Comparison of ENCODE assay signal across 1 cellular context in the genomic region with DNA sequence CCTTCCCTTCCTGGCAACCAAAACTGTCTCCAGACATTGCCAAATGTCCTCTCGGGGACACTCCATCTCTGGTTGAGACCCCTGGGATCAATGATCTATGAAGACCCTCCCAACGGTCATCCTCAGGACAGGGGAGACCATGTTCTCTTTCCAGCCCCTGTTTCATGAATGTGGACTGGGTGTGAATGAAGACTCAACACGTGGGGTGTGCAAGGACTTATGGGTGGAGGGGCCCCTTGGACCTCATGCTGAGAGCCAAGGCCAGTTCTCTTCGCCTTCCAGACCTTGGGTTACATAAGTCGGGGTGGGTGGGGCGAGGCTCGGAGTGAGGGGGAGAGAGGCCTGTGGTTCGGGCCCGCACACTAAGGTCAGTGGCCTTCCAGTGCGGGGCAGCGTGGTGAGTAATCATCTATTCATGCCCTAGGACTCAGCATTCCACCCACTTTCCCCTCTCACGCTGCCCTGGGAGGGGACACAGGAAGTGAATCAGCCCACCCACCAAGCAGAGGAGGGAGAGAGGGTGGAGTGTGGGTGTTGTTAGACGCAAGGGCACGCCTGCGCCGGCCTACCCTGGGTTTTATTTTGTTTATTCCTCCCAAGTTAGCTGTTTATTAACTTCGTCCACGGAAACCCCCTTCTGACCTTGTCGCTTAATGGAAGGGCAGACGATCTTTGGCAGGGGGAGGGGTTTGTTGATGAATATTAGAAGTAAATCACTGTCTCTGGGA.
TF ChIP-seq lines count a peak whose summit lies in the region.

No MANE protein-coding gene starts in this region.

TF ChIP-seq in A549, 52 proteins besides CTCF, POLR2A, EP300 and RAD21 (continued from another document):
- TF ChIP-seq, protein P1, sequence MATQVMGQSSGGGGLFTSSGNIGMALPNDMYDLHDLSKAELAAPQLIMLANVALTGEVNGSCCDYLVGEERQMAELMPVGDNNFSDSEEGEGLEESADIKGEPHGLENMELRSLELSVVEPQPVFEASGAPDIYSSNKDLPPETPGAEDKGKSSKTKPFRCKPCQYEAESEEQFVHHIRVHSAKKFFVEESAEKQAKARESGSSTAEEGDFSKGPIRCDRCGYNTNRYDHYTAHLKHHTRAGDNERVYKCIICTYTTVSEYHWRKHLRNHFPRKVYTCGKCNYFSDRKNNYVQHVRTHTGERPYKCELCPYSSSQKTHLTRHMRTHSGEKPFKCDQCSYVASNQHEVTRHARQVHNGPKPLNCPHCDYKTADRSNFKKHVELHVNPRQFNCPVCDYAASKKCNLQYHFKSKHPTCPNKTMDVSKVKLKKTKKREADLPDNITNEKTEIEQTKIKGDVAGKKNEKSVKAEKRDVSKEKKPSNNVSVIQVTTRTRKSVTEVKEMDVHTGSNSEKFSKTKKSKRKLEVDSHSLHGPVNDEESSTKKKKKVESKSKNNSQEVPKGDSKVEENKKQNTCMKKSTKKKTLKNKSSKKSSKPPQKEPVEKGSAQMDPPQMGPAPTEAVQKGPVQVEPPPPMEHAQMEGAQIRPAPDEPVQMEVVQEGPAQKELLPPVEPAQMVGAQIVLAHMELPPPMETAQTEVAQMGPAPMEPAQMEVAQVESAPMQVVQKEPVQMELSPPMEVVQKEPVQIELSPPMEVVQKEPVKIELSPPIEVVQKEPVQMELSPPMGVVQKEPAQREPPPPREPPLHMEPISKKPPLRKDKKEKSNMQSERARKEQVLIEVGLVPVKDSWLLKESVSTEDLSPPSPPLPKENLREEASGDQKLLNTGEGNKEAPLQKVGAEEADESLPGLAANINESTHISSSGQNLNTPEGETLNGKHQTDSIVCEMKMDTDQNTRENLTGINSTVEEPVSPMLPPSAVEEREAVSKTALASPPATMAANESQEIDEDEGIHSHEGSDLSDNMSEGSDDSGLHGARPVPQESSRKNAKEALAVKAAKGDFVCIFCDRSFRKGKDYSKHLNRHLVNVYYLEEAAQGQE (IDR thresholded peaks at IDR 0.05) = no peak
- no peak for TF ChIP-seq NR3C1 (IDR thresholded peaks at IDR 0.05)
- 0 out of 2 replicates have a peak, but pooled peaks have one; percentile 58 for TF ChIP-seq HOXA7 (CRISPR knock-in tag; IDR thresholded peaks at IDR 0.05)
- TF ChIP-seq JUNB (IDR thresholded peaks at IDR 0.05) = peak; percentile 97
- TF ChIP-seq SREBF2 (IDR thresholded peaks at IDR 0.05) = no peak
- 0 out of 2 replicates have a peak, but pooled peaks have one; percentile 59 for TF ChIP-seq MAZ (IDR thresholded peaks at IDR 0.05; ENCODE audit: borderline replicate concordance, low read depth, low read length)
- TF ChIP-seq, protein P2, sequence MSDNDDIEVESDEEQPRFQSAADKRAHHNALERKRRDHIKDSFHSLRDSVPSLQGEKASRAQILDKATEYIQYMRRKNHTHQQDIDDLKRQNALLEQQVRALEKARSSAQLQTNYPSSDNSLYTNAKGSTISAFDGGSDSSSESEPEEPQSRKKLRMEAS (IDR thresholded peaks at IDR 0.05) = peak; percentile 99
- no peak for TF ChIP-seq EHMT2 (IDR thresholded peaks at IDR 0.05; ENCODE audit: low read depth)
- TF ChIP-seq, protein P3, sequence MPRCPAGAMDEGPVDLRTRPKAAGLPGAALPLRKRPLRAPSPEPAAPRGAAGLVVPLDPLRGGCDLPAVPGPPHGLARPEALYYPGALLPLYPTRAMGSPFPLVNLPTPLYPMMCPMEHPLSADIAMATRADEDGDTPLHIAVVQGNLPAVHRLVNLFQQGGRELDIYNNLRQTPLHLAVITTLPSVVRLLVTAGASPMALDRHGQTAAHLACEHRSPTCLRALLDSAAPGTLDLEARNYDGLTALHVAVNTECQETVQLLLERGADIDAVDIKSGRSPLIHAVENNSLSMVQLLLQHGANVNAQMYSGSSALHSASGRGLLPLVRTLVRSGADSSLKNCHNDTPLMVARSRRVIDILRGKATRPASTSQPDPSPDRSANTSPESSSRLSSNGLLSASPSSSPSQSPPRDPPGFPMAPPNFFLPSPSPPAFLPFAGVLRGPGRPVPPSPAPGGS (IDR thresholded peaks at IDR 0.05) = peak; percentile 85; the same call in 2 of the 3 replicates
- peak; percentile 17; the same call in 1 of the 2 replicates for TF ChIP-seq TFCP2L1 (CRISPR knock-in tag; IDR thresholded peaks at IDR 0.05)
- no peak for TF ChIP-seq CHD2 (IDR thresholded peaks at IDR 0.05; ENCODE audit: low read length, partially characterized antibody)
- TF ChIP-seq HDAC2 (IDR thresholded peaks at IDR 0.05) = no peak
- TF ChIP-seq, protein P4, sequence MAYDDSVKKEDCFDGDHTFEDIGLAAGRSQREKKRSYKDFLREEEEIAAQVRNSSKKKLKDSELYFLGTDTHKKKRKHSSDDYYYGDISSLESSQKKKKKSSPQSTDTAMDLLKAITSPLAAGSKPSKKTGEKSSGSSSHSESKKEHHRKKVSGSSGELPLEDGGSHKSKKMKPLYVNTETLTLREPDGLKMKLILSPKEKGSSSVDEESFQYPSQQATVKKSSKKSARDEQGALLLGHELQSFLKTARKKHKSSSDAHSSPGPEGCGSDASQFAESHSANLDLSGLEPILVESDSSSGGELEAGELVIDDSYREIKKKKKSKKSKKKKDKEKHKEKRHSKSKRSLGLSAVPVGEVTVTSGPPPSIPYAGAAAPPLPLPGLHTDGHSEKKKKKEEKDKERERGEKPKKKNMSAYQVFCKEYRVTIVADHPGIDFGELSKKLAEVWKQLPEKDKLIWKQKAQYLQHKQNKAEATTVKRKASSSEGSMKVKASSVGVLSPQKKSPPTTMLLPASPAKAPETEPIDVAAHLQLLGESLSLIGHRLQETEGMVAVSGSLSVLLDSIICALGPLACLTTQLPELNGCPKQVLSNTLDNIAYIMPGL (CRISPR knock-in tag; IDR thresholded peaks at IDR 0.05; ENCODE audit: borderline replicate concordance) = peak; percentile 58; the same call in 1 of the 2 replicates
- TF ChIP-seq, protein P5, sequence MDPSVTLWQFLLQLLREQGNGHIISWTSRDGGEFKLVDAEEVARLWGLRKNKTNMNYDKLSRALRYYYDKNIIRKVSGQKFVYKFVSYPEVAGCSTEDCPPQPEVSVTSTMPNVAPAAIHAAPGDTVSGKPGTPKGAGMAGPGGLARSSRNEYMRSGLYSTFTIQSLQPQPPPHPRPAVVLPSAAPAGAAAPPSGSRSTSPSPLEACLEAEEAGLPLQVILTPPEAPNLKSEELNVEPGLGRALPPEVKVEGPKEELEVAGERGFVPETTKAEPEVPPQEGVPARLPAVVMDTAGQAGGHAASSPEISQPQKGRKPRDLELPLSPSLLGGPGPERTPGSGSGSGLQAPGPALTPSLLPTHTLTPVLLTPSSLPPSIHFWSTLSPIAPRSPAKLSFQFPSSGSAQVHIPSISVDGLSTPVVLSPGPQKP (IDR thresholded peaks at IDR 0.05; ENCODE audit: low read depth, low read length) = no peak
- TF ChIP-seq CHD4 (IDR thresholded peaks at IDR 0.05; ENCODE audit: borderline replicate concordance) = no peak
- TF ChIP-seq NFE2L2 (conservative IDR thresholded peaks at IDR 0.05; ENCODE audit: low read length) = no peak; the same call in 1 of the 2 replicates
- TF ChIP-seq MAFK (IDR thresholded peaks at IDR 0.05; ENCODE audit: partially characterized antibody) = peak; percentile 46
- TF ChIP-seq ESRRA (IDR thresholded peaks at IDR 0.05; ENCODE audit: borderline replicate concordance, low read length) = peak; percentile 98
- TF ChIP-seq CBX8 (IDR thresholded peaks at IDR 0.05) = no peak
- peak; percentile 98; the same call in 1 of the 2 replicates for TF ChIP-seq HOXB13 (CRISPR knock-in tag; IDR thresholded peaks at IDR 0.05; ENCODE audit: low read depth)
- peak; percentile 31; the same call in 1 of the 2 replicates for TF ChIP-seq BHLHE40 (IDR thresholded peaks at IDR 0.05; ENCODE audit: low read depth, low read length)
- peak; percentile 91 for TF ChIP-seq HOXB5 (CRISPR knock-in tag; IDR thresholded peaks at IDR 0.05)
- peak; percentile 94 for TF ChIP-seq EHF (CRISPR knock-in tag; IDR thresholded peaks at IDR 0.05)
- TF ChIP-seq ZC3H11A (IDR thresholded peaks at IDR 0.05) = no peak
- peak; percentile 74 to 77; a peak in 3 of 4 replicates for TF ChIP-seq CEBPB (IDR thresholded peaks at IDR 0.05)
- no peak for TF ChIP-seq HEYL (CRISPR knock-in tag; IDR thresholded peaks at IDR 0.05)
- no peak for TF ChIP-seq KDM1A (IDR thresholded peaks at IDR 0.05; ENCODE audit: low read depth)
- peak; percentile 32; the same call in 1 of the 2 replicates for TF ChIP-seq FOSB (CRISPR knock-in tag; IDR thresholded peaks at IDR 0.05)
- TF ChIP-seq, protein P6, sequence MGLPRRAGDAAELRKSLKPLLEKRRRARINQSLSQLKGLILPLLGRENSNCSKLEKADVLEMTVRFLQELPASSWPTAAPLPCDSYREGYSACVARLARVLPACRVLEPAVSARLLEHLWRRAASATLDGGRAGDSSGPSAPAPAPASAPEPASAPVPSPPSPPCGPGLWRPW (IDR thresholded peaks at IDR 0.05) = peak; percentile 55; the same call in 1 of the 2 replicates
- TF ChIP-seq, protein P7, sequence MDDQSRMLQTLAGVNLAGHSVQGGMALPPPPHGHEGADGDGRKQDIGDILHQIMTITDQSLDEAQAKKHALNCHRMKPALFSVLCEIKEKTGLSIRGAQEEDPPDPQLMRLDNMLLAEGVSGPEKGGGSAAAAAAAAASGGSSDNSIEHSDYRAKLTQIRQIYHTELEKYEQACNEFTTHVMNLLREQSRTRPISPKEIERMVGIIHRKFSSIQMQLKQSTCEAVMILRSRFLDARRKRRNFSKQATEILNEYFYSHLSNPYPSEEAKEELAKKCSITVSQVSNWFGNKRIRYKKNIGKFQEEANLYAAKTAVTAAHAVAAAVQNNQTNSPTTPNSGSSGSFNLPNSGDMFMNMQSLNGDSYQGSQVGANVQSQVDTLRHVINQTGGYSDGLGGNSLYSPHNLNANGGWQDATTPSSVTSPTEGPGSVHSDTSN (IDR thresholded peaks at IDR 0.05) = peak; percentile 59
- TF ChIP-seq JUN (IDR thresholded peaks at IDR 0.05) = peak; percentile 92 to 98; a peak in 4 of 5 replicates
- no peak for TF ChIP-seq PHF8 (IDR thresholded peaks at IDR 0.05; ENCODE audit: borderline replicate concordance, low read depth)
- no peak for TF ChIP-seq SMC3 (IDR thresholded peaks at IDR 0.05)
- TF ChIP-seq NPAS2 (CRISPR knock-in tag; IDR thresholded peaks at IDR 0.05; ENCODE audit: borderline replicate concordance) = no peak
- TF ChIP-seq ZNF302 (CRISPR knock-in tag; IDR thresholded peaks at IDR 0.05) = no peak
- TF ChIP-seq KDM5A (IDR thresholded peaks at IDR 0.05) = no peak
- no peak for TF ChIP-seq RNF2 (IDR thresholded peaks at IDR 0.05; ENCODE audit: borderline replicate concordance, low read depth)
- TF ChIP-seq RFX5 (IDR thresholded peaks at IDR 0.05) = no peak
